In the genomic region with DNA sequence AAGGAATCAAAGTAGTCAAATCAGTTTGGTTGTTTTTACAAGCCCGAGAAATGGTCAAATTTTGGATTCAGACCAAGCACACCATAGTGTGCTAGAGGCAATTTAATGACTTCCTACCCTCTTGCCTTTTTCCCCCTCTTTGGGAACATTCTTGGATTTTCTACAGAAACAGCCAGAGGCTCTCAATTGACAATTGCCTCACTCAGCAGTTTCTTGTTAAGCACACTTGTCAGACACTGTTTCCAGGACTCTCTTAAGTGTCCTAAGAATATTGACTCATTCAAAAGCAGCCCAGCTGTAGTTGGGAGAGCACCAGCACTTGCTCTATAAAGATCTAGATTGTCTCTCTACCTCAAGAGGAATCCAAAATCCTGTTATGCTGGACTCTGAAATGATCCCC, we compare ENCODE assay signal across 1 cellular context.
TF ChIP-seq lines count a peak whose summit lies in the region.

No MANE protein-coding gene starts in this region.

TF ChIP-seq in HEK293, 187 proteins besides CTCF, POLR2A, EP300 and RAD21 (continued from another document):
- TF ChIP-seq, protein P1, sequence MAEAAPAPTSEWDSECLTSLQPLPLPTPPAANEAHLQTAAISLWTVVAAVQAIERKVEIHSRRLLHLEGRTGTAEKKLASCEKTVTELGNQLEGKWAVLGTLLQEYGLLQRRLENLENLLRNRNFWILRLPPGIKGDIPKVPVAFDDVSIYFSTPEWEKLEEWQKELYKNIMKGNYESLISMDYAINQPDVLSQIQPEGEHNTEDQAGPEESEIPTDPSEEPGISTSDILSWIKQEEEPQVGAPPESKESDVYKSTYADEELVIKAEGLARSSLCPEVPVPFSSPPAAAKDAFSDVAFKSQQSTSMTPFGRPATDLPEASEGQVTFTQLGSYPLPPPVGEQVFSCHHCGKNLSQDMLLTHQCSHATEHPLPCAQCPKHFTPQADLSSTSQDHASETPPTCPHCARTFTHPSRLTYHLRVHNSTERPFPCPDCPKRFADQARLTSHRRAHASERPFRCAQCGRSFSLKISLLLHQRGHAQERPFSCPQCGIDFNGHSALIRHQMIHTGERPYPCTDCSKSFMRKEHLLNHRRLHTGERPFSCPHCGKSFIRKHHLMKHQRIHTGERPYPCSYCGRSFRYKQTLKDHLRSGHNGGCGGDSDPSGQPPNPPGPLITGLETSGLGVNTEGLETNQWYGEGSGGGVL (tag by site-specific recombination; IDR thresholded peaks at IDR 0.05), result peak; percentile 63
- TF ChIP-seq KLF16 (tag by site-specific recombination; IDR thresholded peaks at IDR 0.05), result no peak
- no peak for TF ChIP-seq ZFP37 (tag by site-specific recombination; IDR thresholded peaks at IDR 0.05)
- TF ChIP-seq ZNF140 (tag by site-specific recombination; IDR thresholded peaks at IDR 0.05), result no peak
- no peak for TF ChIP-seq ZNF248 (tag by site-specific recombination; IDR thresholded peaks at IDR 0.05)
- TF ChIP-seq, protein P2, sequence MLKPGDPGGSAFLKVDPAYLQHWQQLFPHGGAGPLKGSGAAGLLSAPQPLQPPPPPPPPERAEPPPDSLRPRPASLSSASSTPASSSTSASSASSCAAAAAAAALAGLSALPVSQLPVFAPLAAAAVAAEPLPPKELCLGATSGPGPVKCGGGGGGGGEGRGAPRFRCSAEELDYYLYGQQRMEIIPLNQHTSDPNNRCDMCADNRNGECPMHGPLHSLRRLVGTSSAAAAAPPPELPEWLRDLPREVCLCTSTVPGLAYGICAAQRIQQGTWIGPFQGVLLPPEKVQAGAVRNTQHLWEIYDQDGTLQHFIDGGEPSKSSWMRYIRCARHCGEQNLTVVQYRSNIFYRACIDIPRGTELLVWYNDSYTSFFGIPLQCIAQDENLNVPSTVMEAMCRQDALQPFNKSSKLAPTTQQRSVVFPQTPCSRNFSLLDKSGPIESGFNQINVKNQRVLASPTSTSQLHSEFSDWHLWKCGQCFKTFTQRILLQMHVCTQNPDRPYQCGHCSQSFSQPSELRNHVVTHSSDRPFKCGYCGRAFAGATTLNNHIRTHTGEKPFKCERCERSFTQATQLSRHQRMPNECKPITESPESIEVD (tag by site-specific recombination; IDR thresholded peaks at IDR 0.05), result 0 out of 2 replicates have a peak, but pooled peaks have one; percentile 26
TF ChIP-seq in HEK293: peak in this region for 3.
